ENCODE assay signal across 1 cellular context in the genomic region with DNA sequence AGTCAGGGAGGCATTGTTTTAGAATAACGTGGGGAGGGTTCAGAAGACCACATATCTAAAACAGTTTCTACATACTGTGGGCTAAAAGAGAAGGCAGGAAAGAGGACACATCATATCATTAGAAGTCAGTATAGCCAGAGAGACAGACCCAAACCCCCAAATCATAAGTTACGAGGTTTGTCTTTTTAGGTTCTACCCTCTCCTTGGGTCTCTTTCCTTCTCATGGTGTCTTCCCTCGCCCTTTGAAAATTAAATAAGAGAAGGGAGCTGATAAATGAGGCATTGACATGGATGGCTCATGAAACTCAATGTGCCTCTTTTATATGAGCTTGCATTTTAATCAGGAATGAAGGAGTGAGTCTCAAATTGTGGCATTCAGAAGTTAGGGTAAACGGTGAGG.
TF ChIP-seq lines count a peak whose summit lies in the region.

No MANE protein-coding gene starts in this region.

TF ChIP-seq in K562, 482 proteins besides CTCF, POLR2A, EP300 and RAD21:
- TF ChIP-seq, protein P1, sequence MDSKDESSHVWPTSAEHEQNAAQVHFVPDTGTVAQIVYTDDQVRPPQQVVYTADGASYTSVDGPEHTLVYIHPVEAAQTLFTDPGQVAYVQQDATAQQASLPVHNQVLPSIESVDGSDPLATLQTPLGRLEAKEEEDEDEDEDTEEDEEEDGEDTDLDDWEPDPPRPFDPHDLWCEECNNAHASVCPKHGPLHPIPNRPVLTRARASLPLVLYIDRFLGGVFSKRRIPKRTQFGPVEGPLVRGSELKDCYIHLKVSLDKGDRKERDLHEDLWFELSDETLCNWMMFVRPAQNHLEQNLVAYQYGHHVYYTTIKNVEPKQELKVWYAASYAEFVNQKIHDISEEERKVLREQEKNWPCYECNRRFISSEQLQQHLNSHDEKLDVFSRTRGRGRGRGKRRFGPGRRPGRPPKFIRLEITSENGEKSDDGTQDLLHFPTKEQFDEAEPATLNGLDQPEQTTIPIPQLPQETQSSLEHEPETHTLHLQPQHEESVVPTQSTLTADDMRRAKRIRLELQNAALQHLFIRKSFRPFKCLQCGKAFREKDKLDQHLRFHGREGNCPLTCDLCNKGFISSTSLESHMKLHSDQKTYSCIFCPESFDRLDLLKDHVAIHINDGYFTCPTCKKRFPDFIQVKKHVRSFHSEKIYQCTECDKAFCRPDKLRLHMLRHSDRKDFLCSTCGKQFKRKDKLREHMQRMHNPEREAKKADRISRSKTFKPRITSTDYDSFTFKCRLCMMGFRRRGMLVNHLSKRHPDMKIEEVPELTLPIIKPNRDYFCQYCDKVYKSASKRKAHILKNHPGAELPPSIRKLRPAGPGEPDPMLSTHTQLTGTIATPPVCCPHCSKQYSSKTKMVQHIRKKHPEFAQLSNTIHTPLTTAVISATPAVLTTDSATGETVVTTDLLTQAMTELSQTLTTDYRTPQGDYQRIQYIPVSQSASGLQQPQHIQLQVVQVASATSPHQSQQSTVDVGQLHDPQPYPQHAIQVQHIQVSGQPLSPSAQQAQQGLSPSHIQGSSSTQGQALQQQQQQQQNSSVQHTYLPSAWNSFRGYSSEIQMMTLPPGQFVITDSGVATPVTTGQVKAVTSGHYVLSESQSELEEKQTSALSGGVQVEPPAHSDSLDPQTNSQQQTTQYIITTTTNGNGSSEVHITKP (IDR thresholded peaks at IDR 0.05; ENCODE audit: partially characterized antibody) = peak; percentile 18
- TF ChIP-seq RFX1 (IDR thresholded peaks at IDR 0.05) = no peak
